ENCODE assay signal across 1 cellular context in genomic region chr1:41025979-41026819, GRCh38.
TF ChIP-seq lines count a peak whose summit lies in the region.

No MANE protein-coding gene starts in this region.

TF ChIP-seq in HepG2, 621 proteins besides CTCF, POLR2A, EP300 and RAD21:
- TF ChIP-seq ZNF629 (CRISPR knock-in tag; conservative IDR thresholded peaks at IDR 0.05): peak; percentile 64
- no peak for TF ChIP-seq ZNF124 (CRISPR knock-in tag; IDR thresholded peaks at IDR 0.05)
